1 cellular context compared by ENCODE assay signal in the genomic region with DNA sequence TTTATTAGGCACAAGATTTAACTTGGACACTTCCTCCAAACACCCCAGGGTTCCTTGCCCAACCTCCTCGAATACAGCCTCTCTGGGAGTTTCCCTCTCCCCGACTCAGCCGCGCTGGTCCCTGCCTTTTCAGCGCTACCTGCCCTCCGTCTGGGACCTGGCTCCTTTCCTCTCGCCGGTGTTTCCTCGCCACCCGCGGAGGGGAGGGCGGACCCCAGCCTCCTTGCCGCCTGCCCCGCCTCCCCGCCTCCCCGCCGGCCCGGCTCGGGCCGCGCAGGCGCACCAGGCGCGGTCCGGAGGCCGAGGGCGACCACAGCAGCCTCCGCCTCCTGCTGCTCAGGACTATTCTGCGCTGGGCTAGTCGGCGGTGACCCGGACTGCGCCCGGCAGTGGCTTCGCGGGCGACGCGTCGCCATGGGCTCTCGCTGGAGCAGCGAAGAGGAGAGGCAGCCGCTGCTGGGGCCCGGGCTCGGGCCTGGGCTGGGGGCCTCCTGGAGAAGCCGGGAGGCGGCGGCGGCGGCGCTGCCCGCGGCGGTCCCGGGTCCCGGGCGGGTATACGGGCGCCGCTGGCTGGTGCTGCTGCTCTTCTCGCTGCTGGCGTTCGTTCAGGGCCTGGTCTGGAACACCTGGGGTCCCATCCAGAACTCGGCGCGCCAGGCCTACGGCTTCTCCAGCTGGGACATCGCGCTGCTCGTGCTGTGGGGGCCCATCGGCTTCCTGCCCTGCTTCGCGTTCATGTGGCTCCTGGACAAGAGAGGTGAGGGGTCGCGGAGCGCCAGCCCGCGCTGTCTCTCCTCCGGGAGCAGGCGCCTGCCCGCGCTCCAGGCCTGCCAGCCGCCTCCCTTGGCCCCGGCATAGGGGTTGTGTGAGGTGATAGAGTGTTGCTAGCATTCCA.
TF ChIP-seq lines count a peak whose summit lies in the region.

A gene with protein sequence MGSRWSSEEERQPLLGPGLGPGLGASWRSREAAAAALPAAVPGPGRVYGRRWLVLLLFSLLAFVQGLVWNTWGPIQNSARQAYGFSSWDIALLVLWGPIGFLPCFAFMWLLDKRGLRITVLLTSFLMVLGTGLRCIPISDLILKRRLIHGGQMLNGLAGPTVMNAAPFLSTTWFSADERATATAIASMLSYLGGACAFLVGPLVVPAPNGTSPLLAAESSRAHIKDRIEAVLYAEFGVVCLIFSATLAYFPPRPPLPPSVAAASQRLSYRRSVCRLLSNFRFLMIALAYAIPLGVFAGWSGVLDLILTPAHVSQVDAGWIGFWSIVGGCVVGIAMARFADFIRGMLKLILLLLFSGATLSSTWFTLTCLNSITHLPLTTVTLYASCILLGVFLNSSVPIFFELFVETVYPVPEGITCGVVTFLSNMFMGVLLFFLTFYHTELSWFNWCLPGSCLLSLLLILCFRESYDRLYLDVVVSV (plus strand): TSS at position 291 of the 895 bp plus-strand sequence. CDS start 124 bp downstream, at position 415.

TF ChIP-seq in HepG2, 621 proteins besides CTCF, POLR2A, EP300 and RAD21 (continued from another document and continues in another):
- TF ChIP-seq, protein P1, sequence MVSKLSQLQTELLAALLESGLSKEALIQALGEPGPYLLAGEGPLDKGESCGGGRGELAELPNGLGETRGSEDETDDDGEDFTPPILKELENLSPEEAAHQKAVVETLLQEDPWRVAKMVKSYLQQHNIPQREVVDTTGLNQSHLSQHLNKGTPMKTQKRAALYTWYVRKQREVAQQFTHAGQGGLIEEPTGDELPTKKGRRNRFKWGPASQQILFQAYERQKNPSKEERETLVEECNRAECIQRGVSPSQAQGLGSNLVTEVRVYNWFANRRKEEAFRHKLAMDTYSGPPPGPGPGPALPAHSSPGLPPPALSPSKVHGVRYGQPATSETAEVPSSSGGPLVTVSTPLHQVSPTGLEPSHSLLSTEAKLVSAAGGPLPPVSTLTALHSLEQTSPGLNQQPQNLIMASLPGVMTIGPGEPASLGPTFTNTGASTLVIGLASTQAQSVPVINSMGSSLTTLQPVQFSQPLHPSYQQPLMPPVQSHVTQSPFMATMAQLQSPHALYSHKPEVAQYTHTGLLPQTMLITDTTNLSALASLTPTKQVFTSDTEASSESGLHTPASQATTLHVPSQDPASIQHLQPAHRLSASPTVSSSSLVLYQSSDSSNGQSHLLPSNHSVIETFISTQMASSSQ (IDR thresholded peaks at IDR 0.05; ENCODE audit: low read depth): no peak
- TF ChIP-seq, protein P1 (CRISPR knock-in tag; IDR thresholded peaks at IDR 0.05; ENCODE audit: borderline replicate concordance): peak; percentile 30; the same call in 1 of the 2 replicates
- TF ChIP-seq TBL1XR1 (IDR thresholded peaks at IDR 0.05; ENCODE audit: borderline replicate concordance, low read length, partially characterized antibody) (peak; percentile 14), ZNF709 (CRISPR knock-in tag; IDR thresholded peaks at IDR 0.05) (peak; percentile 36; the same call in 1 of the 2 replicates), POLR2G (IDR thresholded peaks at IDR 0.05; ENCODE audit: low read depth, low read length) (peak; percentile 90), AGO2 (optimal IDR thresholded peaks at IDR 0.05; ENCODE audit: low read depth, low read length) (peak; percentile 39), ZSCAN20 (CRISPR knock-in tag; IDR thresholded peaks at IDR 0.05; ENCODE audit: borderline replicate concordance) (peak; percentile 91; the same call in 1 of the 2 replicates), KLF15 (CRISPR knock-in tag; IDR thresholded peaks at IDR 0.05; ENCODE audit: borderline replicate concordance) (0 out of 2 replicates have a peak, but pooled peaks have one; percentile 54), MED13 (CRISPR knock-in tag; IDR thresholded peaks at IDR 0.05) (0 out of 2 replicates have a peak, but pooled peaks have one; percentile 25), ASH2L (IDR thresholded peaks at IDR 0.05; ENCODE audit: insufficient read length, low read depth, low read length) (peak; percentile 91), JUND (CRISPR knock-in tag; IDR thresholded peaks at IDR 0.05) (peak; percentile 38; the same call in 1 of the 2 replicates), RXRA (CRISPR knock-in tag; IDR thresholded peaks at IDR 0.05) (peak; percentile 80), GATAD2A (CRISPR knock-in tag; IDR thresholded peaks at IDR 0.05) (no peak), ZNF546 (CRISPR knock-in tag; conservative IDR thresholded peaks at IDR 0.05) (no peak), ZNF121 (CRISPR knock-in tag; IDR thresholded peaks at IDR 0.05) (0 out of 2 replicates have a peak, but pooled peaks have one; percentile 18), ZFP36 (IDR thresholded peaks at IDR 0.05; ENCODE audit: borderline replicate concordance, low read depth, low read length, partially characterized antibody) (no peak), PITX1 (CRISPR knock-in tag; IDR thresholded peaks at IDR 0.05) (no peak), ZNF510 (CRISPR knock-in tag; IDR thresholded peaks at IDR 0.05; ENCODE audit: low read depth) (no peak), ZNF350 (CRISPR knock-in tag; IDR thresholded peaks at IDR 0.05; ENCODE audit: borderline replicate concordance, low read depth) (peak; percentile 54; the same call in 1 of the 2 replicates), SAFB2 (CRISPR knock-in tag; IDR thresholded peaks at IDR 0.05; ENCODE audit: borderline replicate concordance, low read depth) (0 out of 2 replicates have a peak, but pooled peaks have one; percentile 56), ISX (CRISPR knock-in tag; conservative IDR thresholded peaks at IDR 0.05) (0 out of 2 replicates have a peak, but pooled peaks have one; percentile 51), CENPX (CRISPR knock-in tag; IDR thresholded peaks at IDR 0.05) (no peak), HNF4G (IDR thresholded peaks at IDR 0.05; ENCODE audit: borderline replicate concordance, low read depth, low read length) (no peak), HNF4G (CRISPR knock-in tag; IDR thresholded peaks at IDR 0.05; ENCODE audit: borderline replicate concordance, low read depth) (0 out of 2 replicates have a peak, but pooled peaks have one; percentile 23), KDM5B (CRISPR knock-in tag; IDR thresholded peaks at IDR 0.05; ENCODE audit: borderline replicate concordance) (peak; percentile 94), ZBTB7A (CRISPR knock-in tag; IDR thresholded peaks at IDR 0.05) (peak; percentile 59; the same call in 1 of the 2 replicates), BORCS8-MEF2B (CRISPR knock-in tag; IDR thresholded peaks at IDR 0.05) (peak; percentile 67), ZNF292 (CRISPR knock-in tag; IDR thresholded peaks at IDR 0.05; ENCODE audit: borderline replicate concordance, low read depth) (peak; percentile 63; the same call in 1 of the 2 replicates), BRD4 (CRISPR knock-in tag; IDR thresholded peaks at IDR 0.05) (peak; percentile 54; the same call in 1 of the 2 replicates)
- TF ChIP-seq, protein P2, sequence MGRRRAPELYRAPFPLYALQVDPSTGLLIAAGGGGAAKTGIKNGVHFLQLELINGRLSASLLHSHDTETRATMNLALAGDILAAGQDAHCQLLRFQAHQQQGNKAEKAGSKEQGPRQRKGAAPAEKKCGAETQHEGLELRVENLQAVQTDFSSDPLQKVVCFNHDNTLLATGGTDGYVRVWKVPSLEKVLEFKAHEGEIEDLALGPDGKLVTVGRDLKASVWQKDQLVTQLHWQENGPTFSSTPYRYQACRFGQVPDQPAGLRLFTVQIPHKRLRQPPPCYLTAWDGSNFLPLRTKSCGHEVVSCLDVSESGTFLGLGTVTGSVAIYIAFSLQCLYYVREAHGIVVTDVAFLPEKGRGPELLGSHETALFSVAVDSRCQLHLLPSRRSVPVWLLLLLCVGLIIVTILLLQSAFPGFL (CRISPR knock-in tag; IDR thresholded peaks at IDR 0.05): no peak
- TF ChIP-seq, protein P3, sequence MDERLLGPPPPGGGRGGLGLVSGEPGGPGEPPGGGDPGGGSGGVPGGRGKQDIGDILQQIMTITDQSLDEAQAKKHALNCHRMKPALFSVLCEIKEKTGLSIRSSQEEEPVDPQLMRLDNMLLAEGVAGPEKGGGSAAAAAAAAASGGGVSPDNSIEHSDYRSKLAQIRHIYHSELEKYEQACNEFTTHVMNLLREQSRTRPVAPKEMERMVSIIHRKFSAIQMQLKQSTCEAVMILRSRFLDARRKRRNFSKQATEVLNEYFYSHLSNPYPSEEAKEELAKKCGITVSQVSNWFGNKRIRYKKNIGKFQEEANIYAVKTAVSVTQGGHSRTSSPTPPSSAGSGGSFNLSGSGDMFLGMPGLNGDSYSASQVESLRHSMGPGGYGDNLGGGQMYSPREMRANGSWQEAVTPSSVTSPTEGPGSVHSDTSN (CRISPR knock-in tag; IDR thresholded peaks at IDR 0.05): no peak
- TF ChIP-seq, protein P4, sequence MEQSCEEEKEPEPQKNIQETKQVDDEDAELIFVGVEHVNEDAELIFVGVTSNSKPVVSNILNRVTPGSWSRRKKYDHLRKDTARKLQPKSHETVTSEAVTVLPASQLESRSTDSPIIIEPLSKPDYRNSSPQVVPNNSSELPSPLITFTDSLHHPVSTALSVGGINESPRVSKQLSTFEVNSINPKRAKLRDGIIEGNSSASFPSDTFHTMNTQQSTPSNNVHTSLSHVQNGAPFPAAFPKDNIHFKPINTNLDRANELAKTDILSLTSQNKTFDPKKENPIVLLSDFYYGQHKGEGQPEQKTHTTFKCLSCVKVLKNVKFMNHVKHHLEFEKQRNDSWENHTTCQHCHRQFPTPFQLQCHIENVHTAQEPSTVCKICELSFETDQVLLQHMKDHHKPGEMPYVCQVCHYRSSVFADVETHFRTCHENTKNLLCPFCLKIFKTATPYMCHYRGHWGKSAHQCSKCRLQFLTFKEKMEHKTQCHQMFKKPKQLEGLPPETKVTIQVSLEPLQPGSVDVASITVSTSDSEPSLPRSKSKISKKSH (CRISPR knock-in tag; IDR thresholded peaks at IDR 0.05; ENCODE audit: borderline replicate concordance): no peak
- TF ChIP-seq, protein P5, sequence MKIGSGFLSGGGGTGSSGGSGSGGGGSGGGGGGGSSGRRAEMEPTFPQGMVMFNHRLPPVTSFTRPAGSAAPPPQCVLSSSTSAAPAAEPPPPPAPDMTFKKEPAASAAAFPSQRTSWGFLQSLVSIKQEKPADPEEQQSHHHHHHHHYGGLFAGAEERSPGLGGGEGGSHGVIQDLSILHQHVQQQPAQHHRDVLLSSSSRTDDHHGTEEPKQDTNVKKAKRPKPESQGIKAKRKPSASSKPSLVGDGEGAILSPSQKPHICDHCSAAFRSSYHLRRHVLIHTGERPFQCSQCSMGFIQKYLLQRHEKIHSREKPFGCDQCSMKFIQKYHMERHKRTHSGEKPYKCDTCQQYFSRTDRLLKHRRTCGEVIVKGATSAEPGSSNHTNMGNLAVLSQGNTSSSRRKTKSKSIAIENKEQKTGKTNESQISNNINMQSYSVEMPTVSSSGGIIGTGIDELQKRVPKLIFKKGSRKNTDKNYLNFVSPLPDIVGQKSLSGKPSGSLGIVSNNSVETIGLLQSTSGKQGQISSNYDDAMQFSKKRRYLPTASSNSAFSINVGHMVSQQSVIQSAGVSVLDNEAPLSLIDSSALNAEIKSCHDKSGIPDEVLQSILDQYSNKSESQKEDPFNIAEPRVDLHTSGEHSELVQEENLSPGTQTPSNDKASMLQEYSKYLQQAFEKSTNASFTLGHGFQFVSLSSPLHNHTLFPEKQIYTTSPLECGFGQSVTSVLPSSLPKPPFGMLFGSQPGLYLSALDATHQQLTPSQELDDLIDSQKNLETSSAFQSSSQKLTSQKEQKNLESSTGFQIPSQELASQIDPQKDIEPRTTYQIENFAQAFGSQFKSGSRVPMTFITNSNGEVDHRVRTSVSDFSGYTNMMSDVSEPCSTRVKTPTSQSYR (CRISPR knock-in tag; IDR thresholded peaks at IDR 0.05; ENCODE audit: borderline replicate concordance): 0 out of 2 replicates have a peak, but pooled peaks have one; percentile 9
- TF ChIP-seq, protein P6, sequence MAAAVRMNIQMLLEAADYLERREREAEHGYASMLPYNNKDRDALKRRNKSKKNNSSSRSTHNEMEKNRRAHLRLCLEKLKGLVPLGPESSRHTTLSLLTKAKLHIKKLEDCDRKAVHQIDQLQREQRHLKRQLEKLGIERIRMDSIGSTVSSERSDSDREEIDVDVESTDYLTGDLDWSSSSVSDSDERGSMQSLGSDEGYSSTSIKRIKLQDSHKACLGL (CRISPR knock-in tag; IDR thresholded peaks at IDR 0.05): peak; percentile 88
- TF ChIP-seq, protein P7, sequence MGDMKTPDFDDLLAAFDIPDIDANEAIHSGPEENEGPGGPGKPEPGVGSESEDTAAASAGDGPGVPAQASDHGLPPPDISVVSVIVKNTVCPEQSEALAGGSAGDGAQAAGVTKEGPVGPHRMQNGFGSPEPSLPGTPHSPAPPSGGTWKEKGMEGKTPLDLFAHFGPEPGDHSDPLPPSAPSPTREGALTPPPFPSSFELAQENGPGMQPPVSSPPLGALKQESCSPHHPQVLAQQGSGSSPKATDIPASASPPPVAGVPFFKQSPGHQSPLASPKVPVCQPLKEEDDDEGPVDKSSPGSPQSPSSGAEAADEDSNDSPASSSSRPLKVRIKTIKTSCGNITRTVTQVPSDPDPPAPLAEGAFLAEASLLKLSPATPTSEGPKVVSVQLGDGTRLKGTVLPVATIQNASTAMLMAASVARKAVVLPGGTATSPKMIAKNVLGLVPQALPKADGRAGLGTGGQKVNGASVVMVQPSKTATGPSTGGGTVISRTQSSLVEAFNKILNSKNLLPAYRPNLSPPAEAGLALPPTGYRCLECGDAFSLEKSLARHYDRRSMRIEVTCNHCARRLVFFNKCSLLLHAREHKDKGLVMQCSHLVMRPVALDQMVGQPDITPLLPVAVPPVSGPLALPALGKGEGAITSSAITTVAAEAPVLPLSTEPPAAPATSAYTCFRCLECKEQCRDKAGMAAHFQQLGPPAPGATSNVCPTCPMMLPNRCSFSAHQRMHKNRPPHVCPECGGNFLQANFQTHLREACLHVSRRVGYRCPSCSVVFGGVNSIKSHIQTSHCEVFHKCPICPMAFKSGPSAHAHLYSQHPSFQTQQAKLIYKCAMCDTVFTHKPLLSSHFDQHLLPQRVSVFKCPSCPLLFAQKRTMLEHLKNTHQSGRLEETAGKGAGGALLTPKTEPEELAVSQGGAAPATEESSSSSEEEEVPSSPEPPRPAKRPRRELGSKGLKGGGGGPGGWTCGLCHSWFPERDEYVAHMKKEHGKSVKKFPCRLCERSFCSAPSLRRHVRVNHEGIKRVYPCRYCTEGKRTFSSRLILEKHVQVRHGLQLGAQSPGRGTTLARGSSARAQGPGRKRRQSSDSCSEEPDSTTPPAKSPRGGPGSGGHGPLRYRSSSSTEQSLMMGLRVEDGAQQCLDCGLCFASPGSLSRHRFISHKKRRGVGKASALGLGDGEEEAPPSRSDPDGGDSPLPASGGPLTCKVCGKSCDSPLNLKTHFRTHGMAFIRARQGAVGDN (CRISPR knock-in tag; IDR thresholded peaks at IDR 0.05): peak; percentile 92
